10 cellular contexts compared by ENCODE assay signal in genomic region chr15:74826372-74826819, GRCh38. TPM values are rescaled to one million over a fixed set of nuclear protein-coding genes. Genes with fewer than 3 reads are reported as not detected.
DNase-seq lines count a peak whose midpoint lies in the region; ATAC-seq and TF ChIP-seq lines count a peak whose summit lies in the region.
"Had no signal": no experiment of that assay in that cellular context is flagged by ENCODE, and none has a peak within 500 bp of the region (broad histone marks: within the 10 kb centered on the region; RNA-seq: fewer than 3 reads in every experiment).

TSS of gene CPLX3 (plus strand) at chr15:74826627. CDS start at chr15:74826704, 77 bp downstream.

- H3K27ac ChIP-seq in heart left ventricle (no peak within 1 kb of the TSS), SJCRH30 (no peak within 1 kb of the TSS)

- H3K36me3 ChIP-seq in heart left ventricle (no peaks in the 10 kb centered on the region), SJCRH30 (no peaks in the 10 kb centered on the region)
- H3K36me3 ChIP-seq: HAP-1 had no signal

- intact Hi-C loops in heart left ventricle (cut with DNase I), result no loop called here

- in situ Hi-C loops in KBM-7 (cut with MboI; ENCODE audit: low pct_unique_long_range_greater_than_20kb, low sequenced_read_pairs), result no loop called here

- H3K4me3 ChIP-seq in heart left ventricle (no peak within 1 kb of the TSS), SJCRH30 (no peak within 1 kb of the TSS)
- H3K4me3 ChIP-seq: HAP-1 had no signal

- ATAC-seq in heart left ventricle (peak in 3 of 4 donors; percentile 32 to 45 (median 34)), HG03520 (IDR thresholded peaks at IDR 0.05; ENCODE audit: unreplicated experiment) (no peak)

- 4 to 13% (median 6%) methylated on average over 12 to 44 of the region's 44 CpGs for WGBS in heart left ventricle, 4 donors

- TF ChIP-seq CTCF in heart left ventricle (IDR thresholded peaks at IDR 0.05), result no peak

- DNase-seq in KBM-7 (peak; percentile 42), heart left ventricle (no peak), NCI-H510A (lab: John Stamatoyannopoulos, UW) (no peak), SJCRH30 (no peak), NCI-H2196 (lab: John Stamatoyannopoulos, UW; ENCODE audit: unreplicated experiment) (no peak)
- peak; percentile 42 for DNase-seq in activated CD8-positive, alpha-beta memory T cell treated with anti-CD3 and anti-CD28 coated beads, Interleukin-2, amount 50 U/mL, for 4 hours
- peak; percentile 9 to 52 for DNase-seq in stimulated activated CD4-positive, alpha-beta T cell treated with anti-CD3 and anti-CD28 coated beads, Interleukin-4, amount 100 ng/mL, for 4 hours

- H3K4me1 ChIP-seq in heart left ventricle, result peaks cover 0 to 11% (median 3%) of the 10 kb centered on the region in 12 donors
- H3K4me1 ChIP-seq in SJCRH30, result no peaks in the 10 kb centered on the region
- H3K4me1 ChIP-seq: HAP-1 had no signal

- TF ChIP-seq POLR2A in heart left ventricle (IDR thresholded peaks at IDR 0.05), result no peak

- H3K9me3 ChIP-seq in heart left ventricle, result no peaks in the 10 kb centered on the region
- no peaks in the 10 kb centered on the region for H3K9me3 ChIP-seq in SJCRH30 (replicated peaks)
- H3K9me3 ChIP-seq: HAP-1 had no signal

- H3K27me3 ChIP-seq in heart left ventricle (peaks cover 0 to 25% (median 16%) of the 10 kb centered on the region in 9 donors), SJCRH30 (peaks cover 19% of the 10 kb centered on the region)

RNA-seq across cellular contexts. Expression of gene CPLX3, which starts in this region (rescaled TPM):
- total RNA-seq in heart left ventricle, result 1 to 10 TPM in 5 of 9 donors, under 1 TPM in 1, not detected in 3; 0.14 to 3.3 (median 2.0) TPM
- polyA plus RNA-seq in heart left ventricle, result 1 to 10 TPM in 1 of 2 donors, under 1 TPM in 1; 0.06 to 1.5 TPM
- not detected in 2 replicates for total RNA-seq in SJCRH30 (2014; rRNA removed; shearing (Covaris generic))
- polyA plus RNA-seq: keratinocyte had no signal

Comparison
In these comparisons a context has a peak if more than half of its experiments do, and no peak if none do; other contexts are left out.
1. DNase-seq: peak in KBM-7 (single experiment), activated CD8-positive, alpha-beta memory T cell treated with anti-CD3 and anti-CD28 coated beads, Interleukin-2, amount 50 U/mL, for 4 hours (single experiment) and stimulated activated CD4-positive, alpha-beta T cell treated with anti-CD3 and anti-CD28 coated beads, Interleukin-4, amount 100 ng/mL, for 4 hours (2 of 2); none in heart left ventricle (0 of 5), NCI-H510A (single experiment), SJCRH30 (0 of 2) and NCI-H2196 (single experiment).